In the genomic region with DNA sequence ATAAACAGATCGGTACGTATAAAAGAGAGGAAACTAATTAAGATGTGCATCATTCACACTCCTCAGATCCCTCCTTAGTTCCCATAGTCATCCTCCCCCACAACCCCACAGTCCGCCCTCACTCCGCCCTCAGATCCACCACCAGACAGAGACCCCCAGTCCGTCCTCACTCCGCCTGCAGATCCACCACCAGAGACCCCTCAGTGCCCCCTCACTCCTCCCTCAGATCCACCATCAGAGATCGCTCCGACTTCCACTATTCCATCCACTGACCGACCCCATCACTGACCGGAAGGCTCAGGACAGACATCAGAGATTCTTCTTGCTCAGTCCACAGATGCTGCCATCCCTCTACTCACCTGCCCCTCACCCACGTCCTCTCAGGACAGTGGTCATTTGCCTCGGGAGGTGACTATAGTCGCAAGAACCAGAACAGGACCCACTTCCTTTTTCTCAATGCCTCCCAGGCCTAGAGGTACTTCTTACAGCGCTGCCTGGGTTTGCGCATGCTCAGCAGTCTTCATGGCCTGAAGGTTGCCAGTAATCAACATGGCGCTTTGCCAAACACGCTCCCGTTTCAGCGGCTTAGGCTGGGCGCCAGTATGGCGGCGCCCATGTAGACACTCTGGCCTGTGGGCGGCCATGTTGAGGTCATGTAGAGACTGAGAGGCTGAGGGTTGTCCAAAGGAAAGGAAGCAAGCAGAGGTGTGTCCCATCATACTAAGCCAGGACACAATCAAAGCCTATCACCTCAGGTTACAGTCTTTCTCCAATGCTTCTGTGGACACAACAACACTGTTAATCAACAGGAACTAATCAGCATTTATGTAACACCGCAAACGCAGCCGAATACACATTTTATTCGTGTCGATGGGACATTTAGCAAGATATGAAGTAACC, we compare ENCODE assay signal across 1 cellular context.
TF ChIP-seq lines count a peak whose summit lies in the region.

A gene (minus strand): TSS at position 508 of the 900 bp plus-strand sequence. CDS start 3,009 bp downstream, outside the sequence.

TF ChIP-seq in HepG2, 621 proteins besides CTCF, POLR2A, EP300 and RAD21 (continued from another document and continues in another):
- TF ChIP-seq, protein P1, sequence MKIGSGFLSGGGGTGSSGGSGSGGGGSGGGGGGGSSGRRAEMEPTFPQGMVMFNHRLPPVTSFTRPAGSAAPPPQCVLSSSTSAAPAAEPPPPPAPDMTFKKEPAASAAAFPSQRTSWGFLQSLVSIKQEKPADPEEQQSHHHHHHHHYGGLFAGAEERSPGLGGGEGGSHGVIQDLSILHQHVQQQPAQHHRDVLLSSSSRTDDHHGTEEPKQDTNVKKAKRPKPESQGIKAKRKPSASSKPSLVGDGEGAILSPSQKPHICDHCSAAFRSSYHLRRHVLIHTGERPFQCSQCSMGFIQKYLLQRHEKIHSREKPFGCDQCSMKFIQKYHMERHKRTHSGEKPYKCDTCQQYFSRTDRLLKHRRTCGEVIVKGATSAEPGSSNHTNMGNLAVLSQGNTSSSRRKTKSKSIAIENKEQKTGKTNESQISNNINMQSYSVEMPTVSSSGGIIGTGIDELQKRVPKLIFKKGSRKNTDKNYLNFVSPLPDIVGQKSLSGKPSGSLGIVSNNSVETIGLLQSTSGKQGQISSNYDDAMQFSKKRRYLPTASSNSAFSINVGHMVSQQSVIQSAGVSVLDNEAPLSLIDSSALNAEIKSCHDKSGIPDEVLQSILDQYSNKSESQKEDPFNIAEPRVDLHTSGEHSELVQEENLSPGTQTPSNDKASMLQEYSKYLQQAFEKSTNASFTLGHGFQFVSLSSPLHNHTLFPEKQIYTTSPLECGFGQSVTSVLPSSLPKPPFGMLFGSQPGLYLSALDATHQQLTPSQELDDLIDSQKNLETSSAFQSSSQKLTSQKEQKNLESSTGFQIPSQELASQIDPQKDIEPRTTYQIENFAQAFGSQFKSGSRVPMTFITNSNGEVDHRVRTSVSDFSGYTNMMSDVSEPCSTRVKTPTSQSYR (CRISPR knock-in tag; IDR thresholded peaks at IDR 0.05; ENCODE audit: borderline replicate concordance): no peak
- peak; percentile 21 for TF ChIP-seq HNRNPK (IDR thresholded peaks at IDR 0.05; ENCODE audit: low read depth, low read length, poor library complexity, severe bottlenecking)
- TF ChIP-seq DNMT1 (CRISPR knock-in tag; IDR thresholded peaks at IDR 0.05): no peak
- no peak for TF ChIP-seq RNF2 (conservative IDR thresholded peaks at IDR 0.05; ENCODE audit: low read depth)
- TF ChIP-seq SAP130 (CRISPR knock-in tag; IDR thresholded peaks at IDR 0.05; ENCODE audit: low read depth): peak; percentile 81
- TF ChIP-seq ZNF619 (CRISPR knock-in tag; IDR thresholded peaks at IDR 0.05): no peak
- TF ChIP-seq, protein P2, sequence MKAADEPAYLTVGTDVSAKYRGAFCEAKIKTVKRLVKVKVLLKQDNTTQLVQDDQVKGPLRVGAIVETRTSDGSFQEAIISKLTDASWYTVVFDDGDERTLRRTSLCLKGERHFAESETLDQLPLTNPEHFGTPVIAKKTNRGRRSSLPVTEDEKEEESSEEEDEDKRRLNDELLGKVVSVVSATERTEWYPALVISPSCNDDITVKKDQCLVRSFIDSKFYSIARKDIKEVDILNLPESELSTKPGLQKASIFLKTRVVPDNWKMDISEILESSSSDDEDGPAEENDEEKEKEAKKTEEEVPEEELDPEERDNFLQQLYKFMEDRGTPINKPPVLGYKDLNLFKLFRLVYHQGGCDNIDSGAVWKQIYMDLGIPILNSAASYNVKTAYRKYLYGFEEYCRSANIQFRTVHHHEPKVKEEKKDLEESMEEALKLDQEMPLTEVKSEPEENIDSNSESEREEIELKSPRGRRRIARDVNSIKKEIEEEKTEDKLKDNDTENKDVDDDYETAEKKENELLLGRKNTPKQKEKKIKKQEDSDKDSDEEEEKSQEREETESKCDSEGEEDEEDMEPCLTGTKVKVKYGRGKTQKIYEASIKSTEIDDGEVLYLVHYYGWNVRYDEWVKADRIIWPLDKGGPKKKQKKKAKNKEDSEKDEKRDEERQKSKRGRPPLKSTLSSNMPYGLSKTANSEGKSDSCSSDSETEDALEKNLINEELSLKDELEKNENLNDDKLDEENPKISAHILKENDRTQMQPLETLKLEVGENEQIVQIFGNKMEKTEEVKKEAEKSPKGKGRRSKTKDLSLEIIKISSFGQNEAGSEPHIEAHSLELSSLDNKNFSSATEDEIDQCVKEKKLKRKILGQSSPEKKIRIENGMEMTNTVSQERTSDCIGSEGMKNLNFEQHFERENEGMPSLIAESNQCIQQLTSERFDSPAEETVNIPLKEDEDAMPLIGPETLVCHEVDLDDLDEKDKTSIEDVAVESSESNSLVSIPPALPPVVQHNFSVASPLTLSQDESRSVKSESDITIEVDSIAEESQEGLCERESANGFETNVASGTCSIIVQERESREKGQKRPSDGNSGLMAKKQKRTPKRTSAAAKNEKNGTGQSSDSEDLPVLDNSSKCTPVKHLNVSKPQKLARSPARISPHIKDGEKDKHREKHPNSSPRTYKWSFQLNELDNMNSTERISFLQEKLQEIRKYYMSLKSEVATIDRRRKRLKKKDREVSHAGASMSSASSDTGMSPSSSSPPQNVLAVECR (CRISPR knock-in tag; IDR thresholded peaks at IDR 0.05; ENCODE audit: borderline replicate concordance): peak; percentile 55; the same call in 1 of the 2 replicates
- no peak for TF ChIP-seq ZNF496 (CRISPR knock-in tag; IDR thresholded peaks at IDR 0.05; ENCODE audit: insufficient replicate concordance)
- TF ChIP-seq, protein P3, sequence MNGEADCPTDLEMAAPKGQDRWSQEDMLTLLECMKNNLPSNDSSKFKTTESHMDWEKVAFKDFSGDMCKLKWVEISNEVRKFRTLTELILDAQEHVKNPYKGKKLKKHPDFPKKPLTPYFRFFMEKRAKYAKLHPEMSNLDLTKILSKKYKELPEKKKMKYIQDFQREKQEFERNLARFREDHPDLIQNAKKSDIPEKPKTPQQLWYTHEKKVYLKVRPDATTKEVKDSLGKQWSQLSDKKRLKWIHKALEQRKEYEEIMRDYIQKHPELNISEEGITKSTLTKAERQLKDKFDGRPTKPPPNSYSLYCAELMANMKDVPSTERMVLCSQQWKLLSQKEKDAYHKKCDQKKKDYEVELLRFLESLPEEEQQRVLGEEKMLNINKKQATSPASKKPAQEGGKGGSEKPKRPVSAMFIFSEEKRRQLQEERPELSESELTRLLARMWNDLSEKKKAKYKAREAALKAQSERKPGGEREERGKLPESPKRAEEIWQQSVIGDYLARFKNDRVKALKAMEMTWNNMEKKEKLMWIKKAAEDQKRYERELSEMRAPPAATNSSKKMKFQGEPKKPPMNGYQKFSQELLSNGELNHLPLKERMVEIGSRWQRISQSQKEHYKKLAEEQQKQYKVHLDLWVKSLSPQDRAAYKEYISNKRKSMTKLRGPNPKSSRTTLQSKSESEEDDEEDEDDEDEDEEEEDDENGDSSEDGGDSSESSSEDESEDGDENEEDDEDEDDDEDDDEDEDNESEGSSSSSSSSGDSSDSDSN (CRISPR knock-in tag; IDR thresholded peaks at IDR 0.05): no peak
- TF ChIP-seq ZNF292 (CRISPR knock-in tag; IDR thresholded peaks at IDR 0.05; ENCODE audit: borderline replicate concordance, low read depth): no peak
- TF ChIP-seq RXRB (CRISPR knock-in tag; IDR thresholded peaks at IDR 0.05; ENCODE audit: borderline replicate concordance): peak; percentile 52; the same call in 1 of the 2 replicates
- TF ChIP-seq, protein P4, sequence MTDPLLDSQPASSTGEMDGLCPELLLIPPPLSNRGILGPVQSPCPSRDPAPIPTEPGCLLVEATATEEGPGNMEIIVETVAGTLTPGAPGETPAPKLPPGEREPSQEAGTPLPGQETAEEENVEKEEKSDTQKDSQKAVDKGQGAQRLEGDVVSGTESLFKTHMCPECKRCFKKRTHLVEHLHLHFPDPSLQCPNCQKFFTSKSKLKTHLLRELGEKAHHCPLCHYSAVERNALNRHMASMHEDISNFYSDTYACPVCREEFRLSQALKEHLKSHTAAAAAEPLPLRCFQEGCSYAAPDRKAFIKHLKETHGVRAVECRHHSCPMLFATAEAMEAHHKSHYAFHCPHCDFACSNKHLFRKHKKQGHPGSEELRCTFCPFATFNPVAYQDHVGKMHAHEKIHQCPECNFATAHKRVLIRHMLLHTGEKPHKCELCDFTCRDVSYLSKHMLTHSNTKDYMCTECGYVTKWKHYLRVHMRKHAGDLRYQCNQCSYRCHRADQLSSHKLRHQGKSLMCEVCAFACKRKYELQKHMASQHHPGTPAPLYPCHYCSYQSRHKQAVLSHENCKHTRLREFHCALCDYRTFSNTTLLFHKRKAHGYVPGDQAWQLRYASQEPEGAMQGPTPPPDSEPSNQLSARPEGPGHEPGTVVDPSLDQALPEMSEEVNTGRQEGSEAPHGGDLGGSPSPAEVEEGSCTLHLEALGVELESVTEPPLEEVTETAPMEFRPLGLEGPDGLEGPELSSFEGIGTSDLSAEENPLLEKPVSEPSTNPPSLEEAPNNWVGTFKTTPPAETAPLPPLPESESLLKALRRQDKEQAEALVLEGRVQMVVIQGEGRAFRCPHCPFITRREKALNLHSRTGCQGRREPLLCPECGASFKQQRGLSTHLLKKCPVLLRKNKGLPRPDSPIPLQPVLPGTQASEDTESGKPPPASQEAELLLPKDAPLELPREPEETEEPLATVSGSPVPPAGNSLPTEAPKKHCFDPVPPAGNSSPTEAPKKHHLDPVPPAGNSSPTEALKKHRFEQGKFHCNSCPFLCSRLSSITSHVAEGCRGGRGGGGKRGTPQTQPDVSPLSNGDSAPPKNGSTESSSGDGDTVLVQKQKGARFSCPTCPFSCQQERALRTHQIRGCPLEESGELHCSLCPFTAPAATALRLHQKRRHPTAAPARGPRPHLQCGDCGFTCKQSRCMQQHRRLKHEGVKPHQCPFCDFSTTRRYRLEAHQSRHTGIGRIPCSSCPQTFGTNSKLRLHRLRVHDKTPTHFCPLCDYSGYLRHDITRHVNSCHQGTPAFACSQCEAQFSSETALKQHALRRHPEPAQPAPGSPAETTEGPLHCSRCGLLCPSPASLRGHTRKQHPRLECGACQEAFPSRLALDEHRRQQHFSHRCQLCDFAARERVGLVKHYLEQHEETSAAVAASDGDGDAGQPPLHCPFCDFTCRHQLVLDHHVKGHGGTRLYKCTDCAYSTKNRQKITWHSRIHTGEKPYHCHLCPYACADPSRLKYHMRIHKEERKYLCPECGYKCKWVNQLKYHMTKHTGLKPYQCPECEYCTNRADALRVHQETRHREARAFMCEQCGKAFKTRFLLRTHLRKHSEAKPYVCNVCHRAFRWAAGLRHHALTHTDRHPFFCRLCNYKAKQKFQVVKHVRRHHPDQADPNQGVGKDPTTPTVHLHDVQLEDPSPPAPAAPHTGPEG (CRISPR knock-in tag; IDR thresholded peaks at IDR 0.05): peak; percentile 56; the same call in 1 of the 2 replicates
- no peak for TF ChIP-seq SMAD1 (CRISPR knock-in tag; IDR thresholded peaks at IDR 0.05; ENCODE audit: borderline replicate concordance, low read depth)
- peak; percentile 38; the same call in 1 of the 2 replicates for TF ChIP-seq BHLHE40 (IDR thresholded peaks at IDR 0.05; ENCODE audit: low read length)
- TF ChIP-seq, protein P5, sequence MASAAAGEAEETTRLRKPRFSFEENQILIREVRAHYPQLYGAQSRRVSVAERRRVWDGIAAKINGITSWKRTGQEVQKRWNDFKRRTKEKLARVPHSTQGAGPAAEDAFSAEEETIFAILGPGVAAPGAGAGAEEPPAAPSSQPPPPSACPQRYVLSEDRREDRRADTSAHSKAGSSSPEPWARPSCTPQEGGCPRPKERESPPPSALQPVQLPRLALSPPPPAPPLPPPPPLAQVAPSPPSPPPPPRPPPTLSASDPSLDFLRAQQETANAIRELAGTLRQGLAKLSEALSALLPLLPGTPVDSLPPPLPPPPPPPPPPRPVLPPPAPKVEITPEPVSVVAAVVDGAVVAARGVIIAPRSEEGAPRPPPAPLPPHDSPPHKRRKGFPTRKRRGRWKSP (CRISPR knock-in tag; IDR thresholded peaks at IDR 0.05): peak; percentile 34; the same call in 1 of the 2 replicates
- TF ChIP-seq, protein P6, sequence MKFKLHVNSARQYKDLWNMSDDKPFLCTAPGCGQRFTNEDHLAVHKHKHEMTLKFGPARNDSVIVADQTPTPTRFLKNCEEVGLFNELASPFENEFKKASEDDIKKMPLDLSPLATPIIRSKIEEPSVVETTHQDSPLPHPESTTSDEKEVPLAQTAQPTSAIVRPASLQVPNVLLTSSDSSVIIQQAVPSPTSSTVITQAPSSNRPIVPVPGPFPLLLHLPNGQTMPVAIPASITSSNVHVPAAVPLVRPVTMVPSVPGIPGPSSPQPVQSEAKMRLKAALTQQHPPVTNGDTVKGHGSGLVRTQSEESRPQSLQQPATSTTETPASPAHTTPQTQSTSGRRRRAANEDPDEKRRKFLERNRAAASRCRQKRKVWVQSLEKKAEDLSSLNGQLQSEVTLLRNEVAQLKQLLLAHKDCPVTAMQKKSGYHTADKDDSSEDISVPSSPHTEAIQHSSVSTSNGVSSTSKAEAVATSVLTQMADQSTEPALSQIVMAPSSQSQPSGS (CRISPR knock-in tag; IDR thresholded peaks at IDR 0.05): peak; percentile 67; the same call in 1 of the 2 replicates
- peak; percentile 55 for TF ChIP-seq HDAC2 (CRISPR knock-in tag; IDR thresholded peaks at IDR 0.05)
- TF ChIP-seq, protein P7, sequence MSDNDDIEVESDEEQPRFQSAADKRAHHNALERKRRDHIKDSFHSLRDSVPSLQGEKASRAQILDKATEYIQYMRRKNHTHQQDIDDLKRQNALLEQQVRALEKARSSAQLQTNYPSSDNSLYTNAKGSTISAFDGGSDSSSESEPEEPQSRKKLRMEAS (IDR thresholded peaks at IDR 0.05): peak; percentile 66
- TF ChIP-seq, protein P8, sequence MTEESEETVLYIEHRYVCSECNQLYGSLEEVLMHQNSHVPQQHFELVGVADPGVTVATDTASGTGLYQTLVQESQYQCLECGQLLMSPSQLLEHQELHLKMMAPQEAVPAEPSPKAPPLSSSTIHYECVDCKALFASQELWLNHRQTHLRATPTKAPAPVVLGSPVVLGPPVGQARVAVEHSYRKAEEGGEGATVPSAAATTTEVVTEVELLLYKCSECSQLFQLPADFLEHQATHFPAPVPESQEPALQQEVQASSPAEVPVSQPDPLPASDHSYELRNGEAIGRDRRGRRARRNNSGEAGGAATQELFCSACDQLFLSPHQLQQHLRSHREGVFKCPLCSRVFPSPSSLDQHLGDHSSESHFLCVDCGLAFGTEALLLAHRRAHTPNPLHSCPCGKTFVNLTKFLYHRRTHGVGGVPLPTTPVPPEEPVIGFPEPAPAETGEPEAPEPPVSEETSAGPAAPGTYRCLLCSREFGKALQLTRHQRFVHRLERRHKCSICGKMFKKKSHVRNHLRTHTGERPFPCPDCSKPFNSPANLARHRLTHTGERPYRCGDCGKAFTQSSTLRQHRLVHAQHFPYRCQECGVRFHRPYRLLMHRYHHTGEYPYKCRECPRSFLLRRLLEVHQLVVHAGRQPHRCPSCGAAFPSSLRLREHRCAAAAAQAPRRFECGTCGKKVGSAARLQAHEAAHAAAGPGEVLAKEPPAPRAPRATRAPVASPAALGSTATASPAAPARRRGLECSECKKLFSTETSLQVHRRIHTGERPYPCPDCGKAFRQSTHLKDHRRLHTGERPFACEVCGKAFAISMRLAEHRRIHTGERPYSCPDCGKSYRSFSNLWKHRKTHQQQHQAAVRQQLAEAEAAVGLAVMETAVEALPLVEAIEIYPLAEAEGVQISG (CRISPR knock-in tag; IDR thresholded peaks at IDR 0.05): peak; percentile 97
- TF ChIP-seq, protein P9, sequence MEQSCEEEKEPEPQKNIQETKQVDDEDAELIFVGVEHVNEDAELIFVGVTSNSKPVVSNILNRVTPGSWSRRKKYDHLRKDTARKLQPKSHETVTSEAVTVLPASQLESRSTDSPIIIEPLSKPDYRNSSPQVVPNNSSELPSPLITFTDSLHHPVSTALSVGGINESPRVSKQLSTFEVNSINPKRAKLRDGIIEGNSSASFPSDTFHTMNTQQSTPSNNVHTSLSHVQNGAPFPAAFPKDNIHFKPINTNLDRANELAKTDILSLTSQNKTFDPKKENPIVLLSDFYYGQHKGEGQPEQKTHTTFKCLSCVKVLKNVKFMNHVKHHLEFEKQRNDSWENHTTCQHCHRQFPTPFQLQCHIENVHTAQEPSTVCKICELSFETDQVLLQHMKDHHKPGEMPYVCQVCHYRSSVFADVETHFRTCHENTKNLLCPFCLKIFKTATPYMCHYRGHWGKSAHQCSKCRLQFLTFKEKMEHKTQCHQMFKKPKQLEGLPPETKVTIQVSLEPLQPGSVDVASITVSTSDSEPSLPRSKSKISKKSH (CRISPR knock-in tag; IDR thresholded peaks at IDR 0.05; ENCODE audit: borderline replicate concordance): no peak
- peak; percentile 62; the same call in 1 of the 2 replicates for TF ChIP-seq PITX1 (CRISPR knock-in tag; IDR thresholded peaks at IDR 0.05)
- TF ChIP-seq GABPB1 (CRISPR knock-in tag; IDR thresholded peaks at IDR 0.05): peak; percentile 86
- TF ChIP-seq ZNF709 (CRISPR knock-in tag; IDR thresholded peaks at IDR 0.05): no peak
